39 cellular contexts compared by ENCODE assay signal in the genomic region with DNA sequence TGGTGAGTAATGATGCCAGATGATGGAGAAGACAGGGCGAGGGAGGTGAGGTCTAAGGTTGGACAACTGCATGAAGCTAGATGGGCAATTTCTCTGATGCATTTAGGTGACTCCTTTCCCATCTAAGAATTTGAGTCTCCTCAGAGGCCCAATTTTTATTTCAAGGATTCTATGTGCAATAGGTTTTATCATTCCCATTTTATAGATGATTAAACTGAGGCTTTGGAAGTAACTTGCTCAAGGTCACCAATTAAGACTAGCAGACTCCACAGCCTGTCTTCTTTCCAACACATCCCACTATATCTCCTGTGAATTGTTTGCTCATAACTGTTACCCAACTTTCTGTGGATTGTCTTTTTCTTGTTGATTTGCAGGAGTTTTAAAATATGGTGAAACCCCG. TPM values are rescaled to one million over a fixed set of nuclear protein-coding genes. Genes with fewer than 3 reads are reported as not detected.
"Had no signal": no experiment of that assay in that cellular context is flagged by ENCODE, and none has a peak within 500 bp of the region (broad histone marks: within the 10 kb centered on the region; RNA-seq: fewer than 3 reads in every experiment).

No MANE protein-coding gene starts in this region.

- H3K36me3 ChIP-seq: adrenal gland, ascending aorta, brain microvascular endothelial cell, esophagus squamous epithelium had no signal

- H3K9me3 Mint-ChIP-seq: activated CD4-positive, alpha-beta memory T cell treated with anti-CD3 and anti-CD28 coated beads for 36 hours; activated CD4-positive, alpha-beta T cell treated with anti-CD3 and anti-CD28 coated beads, Interleukin-2, amount 10 ng/mL, durations not matched to agents 24 days and 14 days; activated naive CD4-positive, alpha-beta T cell treated with anti-CD3 and anti-CD28 coated beads for 36 hours; activated naive CD4-positive, alpha-beta T cell treated with anti-CD3 and anti-CD28 coated beads, Interleukin-2, amount 50 U/mL, for 24 hours; activated naive CD8-positive, alpha-beta T cell treated with anti-CD3 and anti-CD28 coated beads for 36 hours; activated naive CD8-positive, alpha-beta T cell treated with anti-CD3 and anti-CD28 coated beads, Interleukin-2, amount 50 U/mL, for 24 hours; activated T-helper 1 cell treated with anti-CD3 and anti-CD28 coated beads, Interleukin-12 subunit alpha, Interleukin-12 subunit beta, Interleukin-2, Interleukin-4 antibody, amounts not matched to agents 30 ng/mL and 10 ng/mL and 1 ng/mL, durations not matched to agents 14 hours and 24 hours and 36 hours; activated T-helper 2 cell treated with anti-CD3 and anti-CD28 coated beads, Interferon-gamma antibody, Interleukin-2, Interleukin-4, amounts not matched to agents 10 μg/mL and 5 μg/mL and 100 μg/mL, durations not matched to agents 14 hours and 24 hours and 36 hours; T-helper 2 cell treated with Interferon-gamma antibody and Interleukin-4, amounts not matched to agents 5 μg/mL and 100 μg/mL, for 36 hours had no signal

- H3K27ac ChIP-seq: adrenal gland, ascending aorta, brain microvascular endothelial cell, epithelial cell of prostate, esophagus squamous epithelium, gastroesophageal sphincter, heart right ventricle had no signal

- FAIRE-seq: endothelial cell of umbilical vein had no signal

- DNase-seq: activated CD4-positive, alpha-beta memory T cell treated with anti-CD3 and anti-CD28 coated beads for 36 hours; activated CD4-positive, alpha-beta T cell treated with anti-CD3 and anti-CD28 coated beads for 36 hours; activated CD4-positive, alpha-beta T cell treated with anti-CD3 and anti-CD28 coated beads, Interleukin-2, amount 10 ng/mL, durations not matched to agents 24 days and 14 days; activated CD4-positive, CD25-positive, alpha-beta regulatory T cell; activated CD4-positive, CD25-positive, alpha-beta regulatory T cell treated with anti-CD3 and anti-CD28 coated beads, Interleukin-2, amount 50 U/mL, for 72 hours; activated CD8-positive, alpha-beta memory T cell treated with anti-CD3 and anti-CD28 coated beads, Interleukin-2, amount 10 ng/mL, durations not matched to agents 7 days and 5 days; activated CD8-positive, alpha-beta memory T cell treated with anti-CD3 and anti-CD28 coated beads, Interleukin-2, amount 50 U/mL, for 4 hours; activated CD8-positive, alpha-beta T cell treated with anti-CD3 and anti-CD28 coated beads, Interleukin-2, amount 10 ng/mL, durations not matched to agents 7 days and 5 days; activated effector memory CD4-positive, alpha-beta T cell treated with anti-CD3 and anti-CD28 coated beads, Interleukin-2, amount 50 U/mL, for 16 hours; activated naive CD4-positive, alpha-beta T cell treated with anti-CD3 and anti-CD28 coated beads for 36 hours; activated naive CD8-positive, alpha-beta T cell treated with anti-CD3 and anti-CD28 coated beads for 36 hours; activated naive CD8-positive, alpha-beta T cell treated with anti-CD3 and anti-CD28 coated beads, Interleukin-2, amount 50 U/mL, for 24 hours; activated T-cell treated with anti-CD3 and anti-CD28 coated beads, Interleukin-2, amount 50 U/mL, for 1 hour; activated T-cell treated with anti-CD3 and anti-CD28 coated beads, Interleukin-2, amount 50 U/mL, for 48 hours; adrenal gland; amygdala; brain microvascular endothelial cell; caudate nucleus; cortex of kidney; dermis blood vessel endothelial cell; effector CD8-positive, alpha-beta T cell; esophagus squamous epithelium; foreskin melanocyte; heart right ventricle; T-helper 1 cell; T-helper 17 cell; T1000 had no signal

- H3K36me3 Mint-ChIP-seq: activated CD4-positive, alpha-beta memory T cell treated with anti-CD3 and anti-CD28 coated beads for 36 hours; activated CD8-positive, alpha-beta memory T cell treated with anti-CD3 and anti-CD28 coated beads, Interleukin-2, amount 10 ng/mL, durations not matched to agents 7 days and 5 days; activated naive CD4-positive, alpha-beta T cell treated with anti-CD3 and anti-CD28 coated beads, Interleukin-2, amount 50 U/mL, for 24 hours; activated naive CD8-positive, alpha-beta T cell treated with anti-CD3 and anti-CD28 coated beads for 36 hours had no signal

- H3K27me3 ChIP-seq: ascending aorta, brain microvascular endothelial cell, gastroesophageal sphincter had no signal

- H3K9me3 ChIP-seq: adrenal gland, ascending aorta, esophagus squamous epithelium, gastroesophageal sphincter, heart right ventricle had no signal

- H3K27me3 Mint-ChIP-seq: activated CD4-positive, alpha-beta T cell treated with anti-CD3 and anti-CD28 coated beads for 36 hours; activated CD8-positive, alpha-beta memory T cell treated with anti-CD3 and anti-CD28 coated beads, Interleukin-2, amount 10 ng/mL, durations not matched to agents 7 days and 5 days; activated naive CD8-positive, alpha-beta T cell treated with anti-CD3 and anti-CD28 coated beads for 36 hours; activated naive CD8-positive, alpha-beta T cell treated with anti-CD3 and anti-CD28 coated beads, Interleukin-2, amount 50 U/mL, for 24 hours had no signal

- H3K4me1 Mint-ChIP-seq: activated CD4-positive, alpha-beta T cell treated with anti-CD3 and anti-CD28 coated beads for 36 hours; activated CD4-positive, alpha-beta T cell treated with anti-CD3 and anti-CD28 coated beads, Interleukin-2, amount 10 ng/mL, durations not matched to agents 24 days and 14 days; activated CD8-positive, alpha-beta memory T cell treated with anti-CD3 and anti-CD28 coated beads, Interleukin-2, amount 10 ng/mL, durations not matched to agents 7 days and 5 days; activated naive CD4-positive, alpha-beta T cell treated with anti-CD3 and anti-CD28 coated beads, Interleukin-2, amount 50 U/mL, for 24 hours; activated naive CD8-positive, alpha-beta T cell treated with anti-CD3 and anti-CD28 coated beads for 36 hours; activated naive CD8-positive, alpha-beta T cell treated with anti-CD3 and anti-CD28 coated beads, Interleukin-2, amount 50 U/mL, for 24 hours; T-helper 17 cell had no signal

- H3K27ac Mint-ChIP-seq: activated CD4-positive, alpha-beta memory T cell treated with anti-CD3 and anti-CD28 coated beads for 36 hours; activated CD4-positive, alpha-beta T cell treated with anti-CD3 and anti-CD28 coated beads for 36 hours; activated CD4-positive, alpha-beta T cell treated with anti-CD3 and anti-CD28 coated beads, Interleukin-2, amount 10 ng/mL, durations not matched to agents 24 days and 14 days; activated CD8-positive, alpha-beta memory T cell treated with anti-CD3 and anti-CD28 coated beads, Interleukin-2, amount 10 ng/mL, durations not matched to agents 7 days and 5 days; activated CD8-positive, alpha-beta T cell treated with anti-CD3 and anti-CD28 coated beads, Interleukin-2, amount 10 ng/mL, durations not matched to agents 7 days and 5 days; activated naive CD4-positive, alpha-beta T cell treated with anti-CD3 and anti-CD28 coated beads for 36 hours; activated naive CD4-positive, alpha-beta T cell treated with anti-CD3 and anti-CD28 coated beads, Interleukin-2, amount 50 U/mL, for 24 hours; activated naive CD8-positive, alpha-beta T cell treated with anti-CD3 and anti-CD28 coated beads for 36 hours; activated naive CD8-positive, alpha-beta T cell treated with anti-CD3 and anti-CD28 coated beads, Interleukin-2, amount 50 U/mL, for 24 hours; activated T-helper 1 cell treated with anti-CD3 and anti-CD28 coated beads, Interleukin-12 subunit alpha, Interleukin-12 subunit beta, Interleukin-2, Interleukin-4 antibody, amounts not matched to agents 30 ng/mL and 10 ng/mL and 1 ng/mL, durations not matched to agents 14 hours and 24 hours and 36 hours; activated T-helper 2 cell treated with anti-CD3 and anti-CD28 coated beads, Interferon-gamma antibody, Interleukin-2, Interleukin-4, amounts not matched to agents 10 μg/mL and 5 μg/mL and 100 μg/mL, durations not matched to agents 14 hours and 24 hours and 36 hours; T-helper 17 cell; T-helper 2 cell treated with Interferon-gamma antibody and Interleukin-4, amounts not matched to agents 5 μg/mL and 100 μg/mL, for 36 hours had no signal

- H3K4me3 ChIP-seq: adrenal gland, ascending aorta, esophagus squamous epithelium, gastroesophageal sphincter, heart right ventricle had no signal

- H3K4me1 ChIP-seq: adrenal gland, ascending aorta, esophagus squamous epithelium, gastroesophageal sphincter, heart right ventricle had no signal

- H3K4me3 Mint-ChIP-seq: activated CD4-positive, alpha-beta memory T cell treated with anti-CD3 and anti-CD28 coated beads for 36 hours; activated CD4-positive, alpha-beta T cell treated with anti-CD3 and anti-CD28 coated beads for 36 hours; activated CD4-positive, alpha-beta T cell treated with anti-CD3 and anti-CD28 coated beads, Interleukin-2, amount 10 ng/mL, durations not matched to agents 24 days and 14 days; activated CD8-positive, alpha-beta memory T cell treated with anti-CD3 and anti-CD28 coated beads, Interleukin-2, amount 10 ng/mL, durations not matched to agents 7 days and 5 days; activated CD8-positive, alpha-beta T cell treated with anti-CD3 and anti-CD28 coated beads, Interleukin-2, amount 10 ng/mL, durations not matched to agents 7 days and 5 days; activated naive CD4-positive, alpha-beta T cell treated with anti-CD3 and anti-CD28 coated beads for 36 hours; activated naive CD4-positive, alpha-beta T cell treated with anti-CD3 and anti-CD28 coated beads, Interleukin-2, amount 50 U/mL, for 24 hours; activated naive CD8-positive, alpha-beta T cell treated with anti-CD3 and anti-CD28 coated beads for 36 hours; activated naive CD8-positive, alpha-beta T cell treated with anti-CD3 and anti-CD28 coated beads, Interleukin-2, amount 50 U/mL, for 24 hours; activated T-helper 1 cell treated with anti-CD3 and anti-CD28 coated beads, Interleukin-12 subunit alpha, Interleukin-12 subunit beta, Interleukin-2, Interleukin-4 antibody, amounts not matched to agents 30 ng/mL and 10 ng/mL and 1 ng/mL, durations not matched to agents 14 hours and 24 hours and 36 hours; T-helper 17 cell; T-helper 2 cell treated with Interferon-gamma antibody and Interleukin-4, amounts not matched to agents 5 μg/mL and 100 μg/mL, for 36 hours had no signal

- ATAC-seq: activated CD4-positive, alpha-beta T cell treated with anti-CD3 and anti-CD28 coated beads for 36 hours; activated CD8-positive, alpha-beta memory T cell treated with anti-CD3 and anti-CD28 coated beads, Interleukin-2, amount 10 ng/mL, durations not matched to agents 7 days and 5 days; activated CD8-positive, alpha-beta T cell treated with anti-CD3 and anti-CD28 coated beads, Interleukin-2, amount 10 ng/mL, durations not matched to agents 7 days and 5 days; activated naive CD8-positive, alpha-beta T cell treated with anti-CD3 and anti-CD28 coated beads, Interleukin-2, amount 50 U/mL, for 24 hours; gastroesophageal sphincter; heart right ventricle; T-helper 17 cell had no signal

RNA-seq across cellular contexts. Expression of a gene that starts 28.5 kb away (rescaled TPM):
- total RNA-seq: activated T-helper 1 cell treated with anti-CD3 and anti-CD28 coated beads, Interleukin-12 subunit alpha, Interleukin-12 subunit beta, Interleukin-2, Interleukin-4 antibody, amounts not matched to agents 30 ng/mL and 10 ng/mL and 1 ng/mL, durations not matched to agents 14 hours and 24 hours and 36 hours; activated T-helper 2 cell treated with anti-CD3 and anti-CD28 coated beads, Interferon-gamma antibody, Interleukin-2, Interleukin-4, amounts not matched to agents 10 μg/mL and 5 μg/mL and 100 μg/mL, durations not matched to agents 14 hours and 24 hours and 36 hours; ascending aorta; chondrocyte; endothelial cell of umbilical vein; fibroblast of lung; fibroblast of villous mesenchyme; glomerular endothelial cell had no signal
- polyA plus RNA-seq: endothelial cell of umbilical vein, fibroblast of lung had no signal

RNA-seq across cellular contexts. Expression of a gene that starts 56.0 kb away (rescaled TPM):
- total RNA-seq: activated CD4-positive, alpha-beta memory T cell treated with anti-CD3 and anti-CD28 coated beads for 36 hours; ascending aorta; chondrocyte; fibroblast of villous mesenchyme had no signal
